2 cellular contexts compared by ENCODE assay signal in the genomic region with DNA sequence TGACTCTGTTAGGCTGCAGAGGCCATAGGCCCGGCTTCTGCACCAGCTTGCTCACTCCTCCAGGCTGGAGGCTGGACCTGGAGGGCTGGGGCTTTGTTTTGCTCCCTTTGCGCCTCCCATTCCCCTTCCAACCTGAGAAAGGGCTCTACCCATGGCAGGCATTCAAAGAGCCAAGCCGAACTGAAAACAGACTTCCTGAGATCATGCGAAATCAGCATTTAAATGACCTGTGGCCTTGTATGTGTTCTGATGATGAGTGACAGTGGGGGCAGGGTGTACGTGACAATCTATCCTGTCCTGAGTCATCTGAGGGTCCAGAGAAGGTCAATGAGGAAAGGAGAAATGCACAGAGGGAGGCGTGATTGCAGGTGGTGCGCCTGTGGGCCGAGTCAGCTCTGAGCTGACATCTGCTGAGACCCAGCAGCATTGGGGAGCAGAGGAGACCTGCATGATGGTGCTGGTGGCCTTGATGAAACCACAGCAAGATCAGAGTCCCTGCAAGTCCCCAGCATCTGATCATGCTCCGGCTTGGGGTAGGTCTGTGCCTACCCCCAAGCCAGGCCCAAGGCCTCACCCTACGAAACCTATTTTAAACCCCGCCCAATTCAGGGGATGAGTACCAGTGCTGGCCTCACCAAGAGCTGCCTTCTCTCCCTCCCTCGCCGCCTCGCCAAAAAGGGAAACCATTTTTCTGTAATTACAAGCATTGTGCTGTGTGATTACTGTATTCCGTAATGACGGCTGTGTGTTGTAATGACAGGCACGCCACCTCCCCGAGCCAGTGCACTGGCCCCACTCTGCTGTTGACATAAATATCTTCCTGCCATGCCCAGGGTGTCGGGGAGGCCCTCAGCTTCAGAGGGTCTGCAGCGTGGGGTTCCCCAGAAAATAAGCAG.
TF ChIP-seq lines count a peak whose summit lies in the region.

No MANE protein-coding gene starts in this region.

TF ChIP-seq in A549, 52 proteins besides CTCF, POLR2A, EP300 and RAD21:
- no peak for TF ChIP-seq HOXA7 (CRISPR knock-in tag; IDR thresholded peaks at IDR 0.05)
- peak; percentile 44 for TF ChIP-seq MAFK (IDR thresholded peaks at IDR 0.05; ENCODE audit: partially characterized antibody)

TF ChIP-seq in WTC11, 78 proteins besides CTCF, POLR2A, EP300 and RAD21:
- TF ChIP-seq ETV6 (CRISPR knock-in tag; IDR thresholded peaks at IDR 0.05) (peak; percentile 41; the same call in 1 of the 2 replicates), EMX1 (CRISPR knock-in tag; IDR thresholded peaks at IDR 0.05) (no peak)
